ENCODE assay signal across 28 cellular contexts in genomic region chr2:39178756-39179155, GRCh38.
"Had no signal": no experiment of that assay in that cellular context is flagged by ENCODE, and none has a peak within 500 bp of the region (broad histone marks: within the 10 kb centered on the region; RNA-seq: fewer than 3 reads in every experiment).

No MANE protein-coding gene starts in this region.

- DNase-seq: natural killer cell; occipital lobe; ovary; posterior cingulate gyrus; psoas muscle; right cardiac atrium; spleen; stimulated activated CD4-positive, alpha-beta T cell treated with anti-CD3 and anti-CD28 coated beads, Interleukin-12 subunit alpha, Interleukin-12 subunit beta, amount 100 ng/mL, for 4 hours; stimulated activated CD4-positive, alpha-beta T cell treated with anti-CD3 and anti-CD28 coated beads, Interleukin-1b, Interleukin-23, amount 100 ng/mL, for 48 hours; stimulated activated CD4-positive, alpha-beta T cell treated with anti-CD3 and anti-CD28 coated beads, Interleukin-4, amount 100 ng/mL, for 1 hour; stimulated activated CD4-positive, alpha-beta T cell treated with anti-CD3 and anti-CD28 coated beads, Interleukin-4, amount 100 ng/mL, for 4 hours; stimulated activated CD8-positive, alpha-beta memory T cell treated with anti-CD3 and anti-CD28 coated beads, Interleukin-4, amount 100 ng/mL, for 48 hours; stimulated activated naive CD4-positive, alpha-beta T cell; stimulated activated naive CD8-positive, alpha-beta T cell treated with anti-CD3 and anti-CD28 coated beads, Interleukin-15, amount 100 ng/mL, for 72 hours; stimulated activated naive CD8-positive, alpha-beta T cell treated with anti-CD3 and anti-CD28 coated beads, Interleukin-15, Interleukin-2, amounts not matched to agents 100 U/mL and 50 U/mL, for 24 hours; substantia nigra; testis; tibial artery; transverse colon; upper lobe of right lung; uterus had no signal

- H3K36me3 ChIP-seq: neural progenitor cell, ovary, spleen, suprapubic skin, tibial artery, transverse colon, upper lobe of right lung, uterus had no signal

- H3K79me2 ChIP-seq: parathyroid adenoma had no signal

- H3K4me1 ChIP-seq: parathyroid adenoma, psoas muscle, spleen, suprapubic skin, testis, tibial artery, upper lobe of right lung, uterus had no signal

- H3K9me3 ChIP-seq: ovary, psoas muscle, spleen, suprapubic skin, testis, tibial artery, transverse colon, upper lobe of right lung, uterus had no signal

- H3K27ac ChIP-seq: neural progenitor cell, ovary, parathyroid adenoma, psoas muscle, skin epidermis, spleen, suprapubic skin, testis, tibial artery, transverse colon, upper lobe of right lung, uterus had no signal

- H3K27me3 ChIP-seq: neural progenitor cell, ovary, spleen, suprapubic skin, testis, tibial artery, transverse colon, upper lobe of right lung, uterus had no signal

- H3K4me3 ChIP-seq: neural progenitor cell, ovary, psoas muscle, skin epidermis, smooth muscle cell, spleen, suprapubic skin, testis, tibial artery, transverse colon, upper lobe of right lung, uterus had no signal

- H3K9ac ChIP-seq: neural progenitor cell, parathyroid adenoma had no signal

- H3K4me2 ChIP-seq: neural progenitor cell, smooth muscle cell had no signal

- H2AFZ ChIP-seq: neural progenitor cell, parathyroid adenoma had no signal

- ATAC-seq: natural killer cell; psoas muscle; right cardiac atrium; sciatic nerve; stimulated activated memory B cell treated with anti-CD40 and anti-IgM and Interleukin-4, amounts not matched to agents 10 μg/mL and 1 μg/mL and 100 μg/mL, for 72 hours; stimulated activated naive CD8-positive, alpha-beta T cell treated with anti-CD3 and anti-CD28 coated beads, Interleukin-15, amount 100 ng/mL, for 72 hours; stimulated activated naive CD8-positive, alpha-beta T cell treated with anti-CD3 and anti-CD28 coated beads, Interleukin-15, Interleukin-2, amounts not matched to agents 100 U/mL and 50 U/mL, for 24 hours; upper lobe of right lung had no signal
